8 cellular contexts compared by ENCODE assay signal in the genomic region with DNA sequence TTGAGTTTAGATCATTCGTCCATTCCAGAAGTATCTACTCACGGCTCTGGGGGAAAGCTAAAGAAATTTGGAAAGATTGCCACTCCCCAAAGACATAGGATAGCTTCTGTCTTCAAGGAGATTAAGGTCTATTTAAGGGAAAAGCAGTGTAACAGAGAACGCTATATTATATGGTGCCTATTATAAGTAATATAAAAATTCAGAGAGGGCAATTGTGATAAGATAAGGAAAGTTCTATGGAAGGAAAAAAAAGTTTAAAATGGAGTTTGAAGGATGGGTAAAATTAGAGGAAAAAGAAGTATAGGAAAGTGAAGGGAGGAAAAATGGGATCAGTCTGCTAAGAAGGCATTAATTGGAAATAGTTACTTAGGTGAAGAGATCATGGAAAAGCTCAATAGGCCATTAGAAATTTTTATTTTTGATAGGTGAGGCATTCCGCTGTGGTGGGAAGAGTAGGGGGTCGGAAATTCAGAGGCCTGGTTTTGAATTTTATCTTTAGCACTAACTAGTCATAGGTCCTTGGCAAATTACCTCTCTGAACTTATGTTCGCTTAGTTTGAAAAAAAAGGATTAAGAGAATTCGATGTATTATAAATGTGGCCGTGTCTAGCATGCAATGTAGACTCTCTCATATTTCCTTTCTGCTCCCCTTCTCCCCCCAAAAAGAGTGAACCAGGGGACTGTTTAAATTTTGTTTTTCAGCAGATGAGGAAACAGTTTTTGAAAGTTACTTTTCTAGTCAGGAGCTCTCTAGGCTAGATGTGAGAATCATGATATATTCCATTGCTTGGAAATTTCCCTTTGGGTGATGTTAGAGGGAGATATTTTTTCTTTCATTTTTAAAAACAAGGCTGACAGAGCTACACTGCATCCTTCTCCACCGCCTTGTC. TPM values are rescaled to one million over a fixed set of nuclear protein-coding genes. Genes with fewer than 3 reads are reported as not detected.
DNase-seq lines count a peak whose midpoint lies in the region; ATAC-seq and TF ChIP-seq lines count a peak whose summit lies in the region.

No MANE protein-coding gene starts in this region.

- no peak for ATAC-seq in GM19463 (IDR thresholded peaks at IDR 0.05; ENCODE audit: unreplicated experiment)
- ATAC-seq in HG03442 (IDR thresholded peaks at IDR 0.05; ENCODE audit: unreplicated experiment): no peak
- ATAC-seq in GM18520 (IDR thresholded peaks at IDR 0.05; ENCODE audit: unreplicated experiment): no peak

- DNase-seq in Caco-2: no peak
- DNase-seq in OCI-M1 (lab: John Stamatoyannopoulos, UW): peak; percentile 34
- DNase-seq in endothelial cell (ENCODE audit: low spot score): no peak
- no peak for DNase-seq in osteoblast (ENCODE audit: insufficient read length, low spot score, missing footprints)
- DNase-seq in D341Med (ENCODE audit: low spot score): no peak

- intact Hi-C loops in Caco-2 (cut with micrococcal nuclease; ENCODE audit: unreplicated experiment): no loop called here

- H3K4me1 Mint-ChIP-seq in Caco-2 (ENCODE audit: low read depth, unreplicated experiment) (peaks cover 42% of the 10 kb centered on the region), endothelial cell (ENCODE audit: unreplicated experiment) (peaks cover 10% of the 10 kb centered on the region)

- H3K9me3 Mint-ChIP-seq in Caco-2 (ENCODE audit: unreplicated experiment) (peaks cover 10% of the 10 kb centered on the region), endothelial cell (ENCODE audit: unreplicated experiment) (no peaks in the 10 kb centered on the region)

- TF ChIP-seq CTCF in Caco-2 (IDR thresholded peaks at IDR 0.05; ENCODE audit: insufficient read depth in 1 of 2, low read depth in 1 of 2, low read length in 1 of 2, severe bottlenecking in 1 of 2, unreplicated experiment in 1 of 2): no peak
- no peak for TF ChIP-seq CTCF in endothelial cell (IDR thresholded peaks at IDR 0.05; ENCODE audit: unreplicated experiment)
- no peak for TF ChIP-seq CTCF in osteoblast (IDR thresholded peaks at IDR 0.05; ENCODE audit: extremely low read depth, low read depth, low read length)

- no peaks in the 10 kb centered on the region for H3K27me3 Mint-ChIP-seq in Caco-2 (ENCODE audit: insufficient read depth, unreplicated experiment)
- peaks cover 2% of the 10 kb centered on the region for H3K27me3 Mint-ChIP-seq in endothelial cell (ENCODE audit: unreplicated experiment)

- H3K27ac ChIP-seq in osteoblast (ENCODE audit: low read depth, low read length): peak overlapping the region; percentile 91

- no peaks in the 10 kb centered on the region for H3K36me3 ChIP-seq in Caco-2 (ENCODE audit: control insufficient read depth, insufficient read depth, low read length)
- H3K36me3 ChIP-seq in osteoblast (ENCODE audit: insufficient read depth, low read length): no peaks in the 10 kb centered on the region

- H3K27ac Mint-ChIP-seq in Caco-2 (ENCODE audit: unreplicated experiment) (peak overlapping the region; percentile 96), endothelial cell (ENCODE audit: unreplicated experiment) (no peak overlapping the region)

- H3K79me2 ChIP-seq in osteoblast (ENCODE audit: insufficient read depth, low read length): peaks cover 41% of the 10 kb centered on the region

- peaks cover 20% of the 10 kb centered on the region for H4K20me1 ChIP-seq in osteoblast (ENCODE audit: insufficient read depth, low read length)

- POLR2A ChIA-PET in Caco-2 (lab: Charles Lee): interaction anchor here (0.9 to 1.0 kb wide), 3 partner anchors 8 to 133 kb away, joined by 3 to 6 read pairs (median 6); a partner anchor contains a TSS

- H3K36me3 Mint-ChIP-seq in Caco-2 (ENCODE audit: insufficient read depth, unreplicated experiment) (peaks cover 5% of the 10 kb centered on the region), endothelial cell (ENCODE audit: low read depth, unreplicated experiment) (peaks cover 7% of the 10 kb centered on the region)

- BruUV-seq in Caco-2 (replicated peaks; lab: Mats Ljungman, UMichigan): TSS peak; percentile 88

- H3K4me3 ChIP-seq in Caco-2 (ENCODE audit: low read depth, low read length): peak overlapping the region; percentile 55
- peak overlapping the region; percentile 90 for H3K4me3 ChIP-seq in osteoblast (ENCODE audit: insufficient read depth, low read length)

- H3K4me1 ChIP-seq in Caco-2 (peaks cover 18% of the 10 kb centered on the region), osteoblast (ENCODE audit: insufficient read depth, low read length) (peaks cover 11% of the 10 kb centered on the region)

- H3K9me3 ChIP-seq in Caco-2 (no peaks in the 10 kb centered on the region), osteoblast (ENCODE audit: low read depth, low read length) (no peaks in the 10 kb centered on the region)

- H3K4me2 ChIP-seq in osteoblast (ENCODE audit: insufficient read depth, low read length): peak overlapping the region; percentile 75

- H2AFZ ChIP-seq in osteoblast (ENCODE audit: low read length): peak overlapping the region; percentile 73

- H3K27me3 ChIP-seq in Caco-2 (replicated peaks; ENCODE audit: control insufficient read depth, insufficient read depth, low read length) (no peaks in the 10 kb centered on the region), osteoblast (ENCODE audit: insufficient read depth, low read length) (no peaks in the 10 kb centered on the region)

- H3K4me3 Mint-ChIP-seq in Caco-2 (ENCODE audit: unreplicated experiment) (peak overlapping the region; percentile 99), endothelial cell (ENCODE audit: unreplicated experiment) (peak overlapping the region; percentile 99)

- CTCF ChIA-PET in Caco-2 (lab: Charles Lee): interaction anchor here (0.7 to 1.0 kb wide), 2 partner anchors 10 to 125 kb away, joined by 5 to 7 read pairs; no protein-coding TSS in a partner anchor

RNA-seq across cellular contexts. Expression of a gene that starts 0.9 kb away (rescaled TPM):
- total RNA-seq in Caco-2 (2022): 92.6 and 104 TPM in 2 replicates
- total RNA-seq in endothelial cell (ENCODE audit: unreplicated experiment): 108 TPM
- 80.3 and 96.1 TPM in 2 replicates for total RNA-seq in osteoblast

RNA-seq across cellular contexts. Expression of a gene that starts 19.2 kb away (rescaled TPM):
- total RNA-seq in Caco-2 (2022) (0.39 TPM in 1 of 2 replicates, not detected in the other), endothelial cell (ENCODE audit: unreplicated experiment) (2.2 TPM), osteoblast (0.72 TPM in 1 of 2 replicates, not detected in the other)
